ENCODE assay signal across 8 cellular contexts in the genomic region with DNA sequence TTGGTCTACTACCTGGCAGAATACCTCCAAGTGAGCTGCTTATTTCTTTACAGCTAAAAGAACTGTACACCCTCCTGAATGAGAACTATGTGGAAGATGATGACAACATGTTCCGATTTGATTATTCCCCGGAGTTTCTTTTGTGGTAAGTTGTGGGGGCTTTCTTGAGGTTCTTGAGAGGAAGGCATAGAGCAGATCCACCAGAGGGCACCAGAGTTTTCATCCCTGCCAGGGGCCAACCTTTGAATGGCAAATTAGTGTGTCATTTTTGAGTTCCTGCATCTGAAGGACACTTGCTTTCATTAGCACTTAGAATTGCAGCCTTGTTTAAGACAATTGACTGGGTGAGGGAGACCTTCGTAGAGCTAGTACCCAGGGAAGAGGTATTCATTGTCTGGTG. TPM values are rescaled to one million over a fixed set of nuclear protein-coding genes. Genes with fewer than 3 reads are reported as not detected.
DNase-seq lines count a peak whose midpoint lies in the region; ATAC-seq, FAIRE-seq and TF ChIP-seq lines count a peak whose summit lies in the region.

No MANE protein-coding gene starts in this region.

- no peaks in the 10 kb centered on the region for H3K27me3 ChIP-seq in HCT116 (ENCODE audit: insufficient read depth, low read length)

- no peak overlapping the region for H3K9ac ChIP-seq in HCT116 (ENCODE audit: low read length)
- no peak overlapping the region for H3K9ac ChIP-seq in kidney (ENCODE audit: low read length in 2 of 2)

- CTCF ChIA-PET in HCT116 (lab: Charles Lee), result interaction anchor here (1.1 kb wide), 1 partner anchor 39 kb away, joined by 3 read pairs; a partner anchor contains a TSS

- RAD21 ChIA-PET in HCT116 (lab: Charles Lee; ENCODE audit: low non-redundant PET in 1 of 2, low total read pairs in 2 of 2, uncharacterized antibody in 2 of 2, unreplicated experiment in 2 of 2), result no interaction called here

- intact Hi-C loops in HCT116 (cut with micrococcal nuclease) (loop anchor here (1.0 to 10.0 kb wide), 2 partner anchors 37 to 321 kb away; no protein-coding TSS in a partner anchor), kidney (cut with DNase I) (no loop called here), posterior vena cava (cut with DNase I) (no loop called here)

- ATAC-seq in HCT116 (no peak), GM18907 (IDR thresholded peaks at IDR 0.05; ENCODE audit: unreplicated experiment) (no peak)
- ATAC-seq in activated T-helper 17 cell treated with anti-CD3 and anti-CD28 coated beads, Interleukin-2, amount 50 U/mL, for 72 hours (replicated peaks), result no peak

- no peaks in the 10 kb centered on the region for H3K9me3 ChIP-seq in HCT116 (ENCODE audit: control insufficient read depth in 1 of 2, insufficient read depth in 1 of 2, low read depth in 1 of 2, low read length in 2 of 2)
- H3K9me3 ChIP-seq in kidney (ENCODE audit: control insufficient read depth in 1 of 2, low read length in 2 of 2), result no peaks in the 10 kb centered on the region

- FAIRE-seq in kidney (lab: Jason Lieb, UNC), result no peak

- H2AFZ ChIP-seq in HCT116 (ENCODE audit: low read depth, low read length, poor library complexity, severe bottlenecking), result no peak overlapping the region

- TF ChIP-seq POLR2A in HCT116 (IDR thresholded peaks at IDR 0.05; ENCODE audit: borderline replicate concordance, extremely low read depth, insufficient read depth, insufficient read length), result no peak

- H3K4me3 Mint-ChIP-seq in activated naive CD8-positive, alpha-beta T cell treated with anti-CD3 and anti-CD28 coated beads for 36 hours, result no peak overlapping the region
- H3K4me3 Mint-ChIP-seq in activated T-helper 17 cell treated with anti-CD3 and anti-CD28 coated beads, Interleukin-2, amount 50 U/mL, for 72 hours, result no peak overlapping the region

- DNase-seq in AG08396 (ENCODE audit: low spot score) (peak; percentile 39), HCT116 (ENCODE audit: low read depth, low spot score) (peak; percentile 13), kidney (no peak), posterior vena cava (ENCODE audit: low spot score) (no peak)
- DNase-seq in activated naive CD8-positive, alpha-beta T cell treated with anti-CD3 and anti-CD28 coated beads for 36 hours, result no peak
- DNase-seq in activated CD4-positive, CD25-positive, alpha-beta regulatory T cell (lab: John Stamatoyannopoulos, UW), result no peak

- no peak overlapping the region for H3K4me2 ChIP-seq in HCT116 (ENCODE audit: low read length)

- no TSS peak for BruUV-seq in HCT116 (replicated peaks; lab: Mats Ljungman, UMichigan)

- peaks cover 29% of the 10 kb centered on the region for H3K79me2 ChIP-seq in HCT116 (ENCODE audit: insufficient read depth, low read length)

- H3K27me3 Mint-ChIP-seq in activated naive CD8-positive, alpha-beta T cell treated with anti-CD3 and anti-CD28 coated beads for 36 hours, result no peaks in the 10 kb centered on the region
- H3K27me3 Mint-ChIP-seq in activated T-helper 17 cell treated with anti-CD3 and anti-CD28 coated beads, Interleukin-2, amount 50 U/mL, for 72 hours, result no peaks in the 10 kb centered on the region

- POLR2A ChIA-PET in HCT116 (lab: Charles Lee), result no interaction called here

- H3K27ac Mint-ChIP-seq in activated naive CD8-positive, alpha-beta T cell treated with anti-CD3 and anti-CD28 coated beads for 36 hours, result peak overlapping the region; percentile 51
- H3K27ac Mint-ChIP-seq in activated T-helper 17 cell treated with anti-CD3 and anti-CD28 coated beads, Interleukin-2, amount 50 U/mL, for 72 hours, result no peak overlapping the region

- H3K4me1 Mint-ChIP-seq in activated naive CD8-positive, alpha-beta T cell treated with anti-CD3 and anti-CD28 coated beads for 36 hours, result no peaks in the 10 kb centered on the region
- H3K4me1 Mint-ChIP-seq in activated T-helper 17 cell treated with anti-CD3 and anti-CD28 coated beads, Interleukin-2, amount 50 U/mL, for 72 hours, result peaks cover 3% of the 10 kb centered on the region

- no peaks in the 10 kb centered on the region for H3K9me2 ChIP-seq in HCT116 (ENCODE audit: insufficient read depth)

- H3K4me1 ChIP-seq in HCT116 (ENCODE audit: control insufficient read depth in 1 of 2, insufficient read depth in 2 of 2, low read length in 2 of 2) (peaks cover 3 to 26% of the 10 kb centered on the region in 2 experiments), kidney (ENCODE audit: control insufficient read depth in 1 of 2, insufficient read depth in 1 of 2, low read depth in 1 of 2, low read length in 2 of 2) (peaks cover 5 to 19% of the 10 kb centered on the region in 2 donors)

- H3K4me3 ChIP-seq in HCT116 (replicated peaks in 1 of 2; ENCODE audit: low read depth in 1 of 2, low read length in 2 of 2) (no peak overlapping the region), kidney (ENCODE audit: low read length in 2 of 2) (no peak overlapping the region)

- H3K36me3 ChIP-seq in HCT116 (ENCODE audit: control insufficient read depth in 1 of 2, insufficient read depth in 2 of 2, low read length in 2 of 2) (peaks cover 47 to 59% of the 10 kb centered on the region in 2 experiments), kidney (ENCODE audit: control insufficient read depth in 1 of 2, insufficient read depth in 2 of 2, low read length in 2 of 2) (peaks cover 41 to 64% of the 10 kb centered on the region in 2 donors)

- H3K27ac ChIP-seq in HCT116 (ENCODE audit: low read depth, low read length), result no peak overlapping the region
- H3K27ac ChIP-seq in kidney (ENCODE audit: low read depth in 2 of 2, low read length in 2 of 2), result no peak overlapping the region

- TF ChIP-seq CTCF in HCT116 (IDR thresholded peaks at IDR 0.05 in 2 of 3, conservative IDR thresholded peaks at IDR 0.05 in 1 of 3; ENCODE audit: borderline replicate concordance in 1 of 3, insufficient read depth in 1 of 3, low read depth in 2 of 3, low read length in 2 of 3) (peak; percentile 40 to 64 (median 59); a peak in 5 of 6 replicates), kidney (IDR thresholded peaks at IDR 0.05; ENCODE audit: borderline replicate concordance, extremely low read depth, insufficient read depth) (peak; percentile 17)

- no peaks in the 10 kb centered on the region for H3K9me3 Mint-ChIP-seq in activated naive CD8-positive, alpha-beta T cell treated with anti-CD3 and anti-CD28 coated beads for 36 hours
- no peaks in the 10 kb centered on the region for H3K9me3 Mint-ChIP-seq in activated T-helper 17 cell treated with anti-CD3 and anti-CD28 coated beads, Interleukin-2, amount 50 U/mL, for 72 hours

- peaks cover 33% of the 10 kb centered on the region for H3K36me3 Mint-ChIP-seq in activated naive CD8-positive, alpha-beta T cell treated with anti-CD3 and anti-CD28 coated beads for 36 hours
- peaks cover 89% of the 10 kb centered on the region for H3K36me3 Mint-ChIP-seq in activated T-helper 17 cell treated with anti-CD3 and anti-CD28 coated beads, Interleukin-2, amount 50 U/mL, for 72 hours (ENCODE audit: low read depth)

- peak; percentile 51 for TF ChIP-seq RAD21 in HCT116 (IDR thresholded peaks at IDR 0.05; ENCODE audit: low read depth)

- no peaks in the 10 kb centered on the region for H4K20me1 ChIP-seq in HCT116 (ENCODE audit: insufficient read depth)

TF ChIP-seq in HCT116, 20 proteins besides CTCF, POLR2A, EP300 and RAD21 (continues in another document):
- TF ChIP-seq, protein P1, sequence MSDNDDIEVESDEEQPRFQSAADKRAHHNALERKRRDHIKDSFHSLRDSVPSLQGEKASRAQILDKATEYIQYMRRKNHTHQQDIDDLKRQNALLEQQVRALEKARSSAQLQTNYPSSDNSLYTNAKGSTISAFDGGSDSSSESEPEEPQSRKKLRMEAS (IDR thresholded peaks at IDR 0.05), result no peak
- no peak for TF ChIP-seq POLR2AphosphoS5 (IDR thresholded peaks at IDR 0.05; ENCODE audit: low read depth, low read length)
- TF ChIP-seq SRF (IDR thresholded peaks at IDR 0.05; ENCODE audit: low read depth), result no peak
- no peak for TF ChIP-seq CEBPB (IDR thresholded peaks at IDR 0.05; ENCODE audit: low read depth)
- TF ChIP-seq ZNF274 (IDR thresholded peaks at IDR 0.05; ENCODE audit: low read depth, low read length), result no peak

RNA-seq across cellular contexts. Expression of a gene that starts 35.0 kb away (rescaled TPM):
- total RNA-seq in HCT116 (2021; ENCODE audit: unreplicated experiment) (173 TPM), kidney (98.5 TPM), posterior vena cava (10 to 100 TPM; 71.8 to 83.5 TPM)
- 124 and 172 TPM in 2 replicates for polyA plus RNA-seq in HCT116 (2012)
- total RNA-seq in activated naive CD8-positive, alpha-beta T cell treated with anti-CD3 and anti-CD28 coated beads for 36 hours, result 100 to 1,000 TPM; 168 to 170 TPM
- 72.3 TPM for polyA plus RNA-seq in kidney (ENCODE audit: insufficient read depth, low read depth, low replicate concordance)
- total RNA-seq in activated T-helper 17 cell treated with anti-CD3 and anti-CD28 coated beads, Interleukin-2, amount 50 U/mL, for 72 hours, result 100 to 1,000 TPM; 101 to 120 TPM

RNA-seq across cellular contexts. Expression of a gene that starts 36.2 kb away (rescaled TPM):
- total RNA-seq in HCT116 (2021; ENCODE audit: unreplicated experiment) (197 TPM), kidney (111 TPM), posterior vena cava (10 to 100 TPM; 69.3 to 74.2 TPM)
- polyA plus RNA-seq in HCT116 (2012), result 109 and 122 TPM in 2 replicates
- 1 to 10 TPM; 2.7 to 3.8 TPM for total RNA-seq in activated naive CD8-positive, alpha-beta T cell treated with anti-CD3 and anti-CD28 coated beads for 36 hours
- 14.8 TPM for polyA plus RNA-seq in kidney (ENCODE audit: insufficient read depth, low read depth, low replicate concordance)
- 1 to 10 TPM; 3.1 to 6.5 TPM for total RNA-seq in activated T-helper 17 cell treated with anti-CD3 and anti-CD28 coated beads, Interleukin-2, amount 50 U/mL, for 72 hours

RNA-seq across cellular contexts. Expression of a gene that starts 39.3 kb away (rescaled TPM):
- total RNA-seq in HCT116 (2021; ENCODE audit: unreplicated experiment) (13.6 TPM), kidney (19.2 TPM), posterior vena cava (10 to 100 TPM; 10.8 to 12.9 TPM)
- polyA plus RNA-seq in HCT116 (2012), result 6.1 and 9.5 TPM in 2 replicates
- 1 to 10 TPM; 8.6 to 8.9 TPM for total RNA-seq in activated naive CD8-positive, alpha-beta T cell treated with anti-CD3 and anti-CD28 coated beads for 36 hours
- 46.3 TPM for polyA plus RNA-seq in kidney (ENCODE audit: insufficient read depth, low read depth, low replicate concordance)
- total RNA-seq in activated T-helper 17 cell treated with anti-CD3 and anti-CD28 coated beads, Interleukin-2, amount 50 U/mL, for 72 hours, result 10 to 100 TPM in 1 of 2 donors, 1 to 10 TPM in 1; 9.8 to 12.6 TPM

RNA-seq across cellular contexts. Expression of a gene that starts 44.7 kb away (rescaled TPM):
- total RNA-seq in HCT116 (2021; ENCODE audit: unreplicated experiment) (31.9 TPM), kidney (34.9 TPM), posterior vena cava (10 to 100 TPM; 17.9 to 19.9 TPM)
- polyA plus RNA-seq in HCT116 (2012), result 23.3 and 24.4 TPM in 2 replicates
- total RNA-seq in activated naive CD8-positive, alpha-beta T cell treated with anti-CD3 and anti-CD28 coated beads for 36 hours, result 10 to 100 TPM; 29.0 to 31.4 TPM
- polyA plus RNA-seq in kidney (ENCODE audit: insufficient read depth, low read depth, low replicate concordance), result 27.5 TPM
- total RNA-seq in activated T-helper 17 cell treated with anti-CD3 and anti-CD28 coated beads, Interleukin-2, amount 50 U/mL, for 72 hours, result 10 to 100 TPM; 36.5 to 36.6 TPM

RNA-seq across cellular contexts. Expression of a gene that starts 52.1 kb away (rescaled TPM):
- total RNA-seq in HCT116 (2021; ENCODE audit: unreplicated experiment) (58.0 TPM), kidney (34.7 TPM), posterior vena cava (10 to 100 TPM; 40.6 to 46.9 TPM)
- polyA plus RNA-seq in HCT116 (2012), result 29.6 and 33.0 TPM in 2 replicates
- 10 to 100 TPM; 36.0 to 36.5 TPM for total RNA-seq in activated naive CD8-positive, alpha-beta T cell treated with anti-CD3 and anti-CD28 coated beads for 36 hours
- 25.0 TPM for polyA plus RNA-seq in kidney (ENCODE audit: insufficient read depth, low read depth, low replicate concordance)
- total RNA-seq in activated T-helper 17 cell treated with anti-CD3 and anti-CD28 coated beads, Interleukin-2, amount 50 U/mL, for 72 hours, result 10 to 100 TPM; 45.9 to 66.4 TPM

Comparison
In these comparisons a context has a peak if more than half of its experiments do, and no peak if none do; other contexts are left out.
1. DNase-seq: peak in AG08396 (single experiment) and HCT116 (single experiment); none in activated naive CD8-positive, alpha-beta T cell treated with anti-CD3 and anti-CD28 coated beads for 36 hours (single experiment), kidney (single experiment), posterior vena cava (single experiment) and activated CD4-positive, CD25-positive, alpha-beta regulatory T cell (0 of 4).
2. RNA of a gene that starts 36.2 kb away (total RNA-seq): 197 TPM in HCT116 (single experiment), 111 TPM in kidney (single experiment) and 69.3 to 74.2 TPM in posterior vena cava; 3.1 to 6.5 TPM in activated T-helper 17 cell treated with anti-CD3 and anti-CD28 coated beads, Interleukin-2, amount 50 U/mL, for 72 hours and 2.7 to 3.8 TPM in activated naive CD8-positive, alpha-beta T cell treated with anti-CD3 and anti-CD28 coated beads for 36 hours; every median in the first group is over 4 times any median in the second.